Comparison of ENCODE assay signal across 13 cellular contexts in the genomic region with DNA sequence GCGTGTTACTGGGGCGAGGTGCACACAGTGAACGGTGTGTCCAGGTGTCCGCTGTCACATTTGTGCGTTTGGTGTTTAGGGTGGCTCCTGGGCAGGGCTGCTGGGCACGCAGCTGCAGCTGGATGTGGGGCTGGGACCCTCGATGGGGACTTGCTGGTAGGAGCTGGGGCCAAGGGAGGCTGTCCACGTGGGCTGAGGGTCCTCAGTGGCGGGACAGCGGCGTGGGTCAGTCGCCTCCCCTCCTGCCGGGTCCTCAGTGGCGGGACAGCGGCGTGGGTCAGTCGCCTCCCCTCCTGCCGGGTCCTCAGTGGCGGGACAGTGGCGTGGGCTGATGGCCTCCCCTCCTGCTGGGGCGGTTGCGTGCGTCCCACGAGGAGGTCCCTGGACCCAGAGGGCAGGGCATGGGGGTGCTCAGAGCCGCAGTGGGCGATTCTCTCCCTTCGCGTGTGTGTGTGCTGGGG.
"Had no signal": no experiment of that assay in that cellular context is flagged by ENCODE, and none has a peak within 500 bp of the region (broad histone marks: within the 10 kb centered on the region; RNA-seq: fewer than 3 reads in every experiment).

No MANE protein-coding gene starts in this region.

- DNase-seq: activated CD4-positive, alpha-beta T cell treated with anti-CD3 and anti-CD28 coated beads for 1 hour; activated CD8-positive, alpha-beta memory T cell treated with anti-CD3 and anti-CD28 coated beads, Interleukin-2, amount 50 U/mL, for 4 hours; activated CD8-positive, alpha-beta T cell treated with anti-CD3 and anti-CD28 coated beads for 36 hours; activated naive CD4-positive, alpha-beta T cell treated with Interleukin-2 at 50 U/mL for 16 hours; cerebellar nuclear complex; foreskin fibroblast; glutamatergic neuron; naive B cell; stimulated activated CD4-positive, alpha-beta T cell treated with anti-CD3 and anti-CD28 coated beads, Interleukin-2, amount 100 ng/mL, for 48 hours; T-helper 9 cell had no signal

- ATAC-seq: activated CD8-positive, alpha-beta T cell treated with anti-CD3 and anti-CD28 coated beads for 36 hours; esophagus mucosa had no signal

- H3K4me3 ChIP-seq: body of pancreas had no signal

- H3K27ac ChIP-seq: body of pancreas, neutrophil had no signal

- H3K27me3 ChIP-seq: body of pancreas, neutrophil had no signal

- H3K9me3 ChIP-seq: body of pancreas, neutrophil had no signal
